Comparison of ENCODE assay signal across 1 cellular context in genomic region chr5:39074009-39074886, GRCh38.
TF ChIP-seq lines count a peak whose summit lies in the region.

TSS of gene RICTOR (minus strand) at chr5:39074399. CDS start at chr5:39074377, 22 bp downstream.

TF ChIP-seq in HepG2, 621 proteins besides CTCF, POLR2A, EP300 and RAD21 (continued from another document and continues in another):
- TF ChIP-seq FOXO4 (CRISPR knock-in tag; conservative IDR thresholded peaks at IDR 0.05) (no peak), SRSF1 (optimal IDR thresholded peaks at IDR 0.05; ENCODE audit: low read depth, low read length) (peak; percentile 54), KLF12 (CRISPR knock-in tag; IDR thresholded peaks at IDR 0.05; ENCODE audit: borderline replicate concordance) (peak; percentile 85; the same call in 1 of the 2 replicates), NFRKB (IDR thresholded peaks at IDR 0.05) (no peak), ZSCAN20 (CRISPR knock-in tag; IDR thresholded peaks at IDR 0.05; ENCODE audit: borderline replicate concordance) (no peak), LBX2 (CRISPR knock-in tag; IDR thresholded peaks at IDR 0.05; ENCODE audit: borderline replicate concordance) (peak; percentile 58; the same call in 1 of the 2 replicates), JDP2 (CRISPR knock-in tag; IDR thresholded peaks at IDR 0.05; ENCODE audit: borderline replicate concordance) (no peak), ZNF33B (CRISPR knock-in tag; IDR thresholded peaks at IDR 0.05) (no peak), ZNF558 (CRISPR knock-in tag; IDR thresholded peaks at IDR 0.05; ENCODE audit: borderline replicate concordance) (no peak), MAFK (conservative IDR thresholded peaks at IDR 0.05 in 1 of 2, IDR thresholded peaks at IDR 0.05 in 1 of 2; ENCODE audit: low read length in 2 of 2) (no peak), THAP9 (CRISPR knock-in tag; IDR thresholded peaks at IDR 0.05; ENCODE audit: borderline replicate concordance) (no peak), TGIF2 (CRISPR knock-in tag; IDR thresholded peaks at IDR 0.05) (no peak), ZNF333 (CRISPR knock-in tag; IDR thresholded peaks at IDR 0.05; ENCODE audit: borderline replicate concordance) (peak; percentile 42; the same call in 1 of the 2 replicates), ZNF616 (CRISPR knock-in tag; IDR thresholded peaks at IDR 0.05; ENCODE audit: low read depth) (no peak; the same call in 1 of the 2 replicates), MEF2D (CRISPR knock-in tag; IDR thresholded peaks at IDR 0.05) (no peak), TCF7L2 (IDR thresholded peaks at IDR 0.05; ENCODE audit: low read depth, low read length) (no peak), MEIS2 (CRISPR knock-in tag; IDR thresholded peaks at IDR 0.05) (peak; percentile 32), ZFX (CRISPR knock-in tag; IDR thresholded peaks at IDR 0.05; ENCODE audit: low read depth) (peak; percentile 93), HNRNPUL1 (IDR thresholded peaks at IDR 0.05; ENCODE audit: low read depth, low read length) (peak; percentile 10; the same call in 1 of the 2 replicates), MTF1 (CRISPR knock-in tag; IDR thresholded peaks at IDR 0.05) (no peak), PCBP1 (IDR thresholded peaks at IDR 0.05; ENCODE audit: borderline replicate concordance, low read depth, low read length) (no peak), RFXAP (CRISPR knock-in tag; IDR thresholded peaks at IDR 0.05; ENCODE audit: borderline replicate concordance) (peak; percentile 44; the same call in 1 of the 2 replicates), SCMH1 (CRISPR knock-in tag; IDR thresholded peaks at IDR 0.05; ENCODE audit: borderline replicate concordance) (no peak), AKAP8 (CRISPR knock-in tag; IDR thresholded peaks at IDR 0.05) (no peak), ZNF740 (CRISPR knock-in tag; IDR thresholded peaks at IDR 0.05) (no peak), ZNF407 (CRISPR knock-in tag; IDR thresholded peaks at IDR 0.05; ENCODE audit: not compliant biosample characterization) (no peak), GABPB1 (CRISPR knock-in tag; IDR thresholded peaks at IDR 0.05) (peak; percentile 82), ZNF10 (CRISPR knock-in tag; IDR thresholded peaks at IDR 0.05; ENCODE audit: borderline replicate concordance, low read depth) (no peak), GZF1 (CRISPR knock-in tag; IDR thresholded peaks at IDR 0.05) (no peak), ZNF18 (CRISPR knock-in tag; IDR thresholded peaks at IDR 0.05; ENCODE audit: insufficient replicate concordance) (no peak), ZNF460 (CRISPR knock-in tag; IDR thresholded peaks at IDR 0.05; ENCODE audit: borderline replicate concordance) (peak; percentile 27; the same call in 1 of the 2 replicates), ZNF562 (CRISPR knock-in tag; IDR thresholded peaks at IDR 0.05; ENCODE audit: borderline replicate concordance) (no peak), TCF12 (IDR thresholded peaks at IDR 0.05) (no peak), TCF12 (CRISPR knock-in tag; IDR thresholded peaks at IDR 0.05) (no peak), HOXA7 (CRISPR knock-in tag; IDR thresholded peaks at IDR 0.05) (no peak), ZMYM4 (CRISPR knock-in tag; IDR thresholded peaks at IDR 0.05) (peak; percentile 68), SOX13 (IDR thresholded peaks at IDR 0.05) (no peak), SOX13 (CRISPR knock-in tag; conservative IDR thresholded peaks at IDR 0.05 in 1 of 2, IDR thresholded peaks at IDR 0.05 in 1 of 2) (peak in 1 of 2 experiments; percentile 37; a peak in 2 of 4 replicates), ZNF75D (CRISPR knock-in tag; IDR thresholded peaks at IDR 0.05; ENCODE audit: borderline replicate concordance) (no peak)
